ENCODE assay signal across 18 cellular contexts in genomic region chr9:93306081-93306480, GRCh38.
DNase-seq lines count a peak whose midpoint lies in the region; ATAC-seq and TF ChIP-seq lines count a peak whose summit lies in the region.
"Had no signal": no experiment of that assay in that cellular context is flagged by ENCODE, and none has a peak within 500 bp of the region (broad histone marks: within the 10 kb centered on the region; RNA-seq: fewer than 3 reads in every experiment).

No MANE protein-coding gene starts in this region.

- no peaks in the 10 kb centered on the region for H3K27me3 ChIP-seq in thoracic aorta (replicated peaks; ENCODE audit: insufficient read depth)
- H3K27me3 ChIP-seq: MG63, SJSA1 had no signal

- TF ChIP-seq CTCF in chondrocyte (IDR thresholded peaks at IDR 0.05) = no peak
- no peak for TF ChIP-seq CTCF in thoracic aorta (IDR thresholded peaks at IDR 0.05)

- peak overlapping the region; percentile 61 to 78 for H3K27ac ChIP-seq in thoracic aorta
- H3K27ac ChIP-seq: 22Rv1, GM23248, KMS-11, SJSA1 had no signal

- no peak overlapping the region for H3K4me3 Mint-ChIP-seq in chondrocyte (ENCODE audit: unreplicated experiment)
- H3K4me3 Mint-ChIP-seq: CD8-positive, alpha-beta T cell had no signal

- H3K27me3 Mint-ChIP-seq in chondrocyte (ENCODE audit: low read depth) = peaks cover 12% of the 10 kb centered on the region

- H3K36me3 Mint-ChIP-seq in chondrocyte (ENCODE audit: low read depth) = peaks cover 2% of the 10 kb centered on the region
- H3K36me3 Mint-ChIP-seq: CD8-positive, alpha-beta T cell had no signal

- no peaks in the 10 kb centered on the region for H3K36me3 ChIP-seq in thoracic aorta
- H3K36me3 ChIP-seq: MG63, SJSA1 had no signal

- ATAC-seq in thoracic aorta (ENCODE audit: insufficient number of reproducible peaks, low FRiP score, low read depth) (no peak), HG03039 (IDR thresholded peaks at IDR 0.05; ENCODE audit: unreplicated experiment) (no peak), GM21367 (IDR thresholded peaks at IDR 0.05; ENCODE audit: unreplicated experiment) (no peak)
- ATAC-seq: CD8-positive, alpha-beta T cell had no signal

- no peaks in the 10 kb centered on the region for H3K9me3 Mint-ChIP-seq in chondrocyte (ENCODE audit: low read depth)
- H3K9me3 Mint-ChIP-seq: CD8-positive, alpha-beta T cell had no signal

- peak overlapping the region; percentile 23 for H3K4me3 ChIP-seq in thoracic aorta
- H3K4me3 ChIP-seq: GM23248, MG63, SJSA1 had no signal

- DNase-seq in activated CD4-positive, alpha-beta T cell treated with anti-CD3 and anti-CD28 coated beads for 1 hour = peak; percentile 2
- DNase-seq in activated CD4-positive, alpha-beta T cell treated with anti-CD3 and anti-CD28 coated beads, Interleukin-2, amount 50 U/mL, for 4 hours = no peak
- DNase-seq in chondrocyte (ENCODE audit: low spot score) (peak; percentile 47), posterior vena cava (ENCODE audit: low spot score) (peak; percentile 54), thoracic aorta (ENCODE audit: low spot score) (no peak), NCI-H446 treated with DMSO at 0.1 percent for 48 hours (lab: John Stamatoyannopoulos, UW) (no peak)
- DNase-seq: DND-41, GDM1, GM23248, MG63, NCI-H2171, NCI-H510A had no signal

- H3K9me3 ChIP-seq in thoracic aorta = no peaks in the 10 kb centered on the region
- H3K9me3 ChIP-seq: MG63, SJSA1 had no signal

- intact Hi-C loops in posterior vena cava (cut with DNase I) = no loop called here

- H3K4me1 Mint-ChIP-seq in chondrocyte (ENCODE audit: low read depth) = no peaks in the 10 kb centered on the region

- H3K27ac Mint-ChIP-seq in chondrocyte (ENCODE audit: unreplicated experiment) = no peak overlapping the region
- H3K27ac Mint-ChIP-seq: CD8-positive, alpha-beta T cell had no signal

- peaks cover 0 to 17% of the 10 kb centered on the region in 2 donors for H3K4me1 ChIP-seq in thoracic aorta (ENCODE audit: control insufficient read depth in 1 of 2, low read depth in 2 of 2)
- H3K4me1 ChIP-seq: SJSA1 had no signal

Comparison
In these comparisons a context has a peak if more than half of its experiments do, and no peak if none do; other contexts are left out.
1. DNase-seq: peak in activated CD4-positive, alpha-beta T cell treated with anti-CD3 and anti-CD28 coated beads for 1 hour (single experiment), chondrocyte (single experiment) and posterior vena cava (single experiment); none in activated CD4-positive, alpha-beta T cell treated with anti-CD3 and anti-CD28 coated beads, Interleukin-2, amount 50 U/mL, for 4 hours (0 of 2), thoracic aorta (single experiment) and NCI-H446 treated with DMSO at 0.1 percent for 48 hours (single experiment).